In genomic region chr5:120949596-120949995, GRCh38 we compare ENCODE assay signal across 5 cellular contexts.
DNase-seq lines count a peak whose midpoint lies in the region; ATAC-seq, FAIRE-seq and TF ChIP-seq lines count a peak whose summit lies in the region.
"Not testable (repeated sequence)": the region's sequence is repeated elsewhere in the genome, so short reads cannot be mapped to it uniquely, and the experiment has no call there.

No MANE protein-coding gene starts in this region.

- TF ChIP-seq CTCF in WTC11 (IDR thresholded peaks at IDR 0.05); endodermal cell (conservative IDR thresholded peaks at IDR 0.05); HepG2 (CRISPR knock-in tag; IDR thresholded peaks at IDR 0.05): not testable (repeated sequence)

- not testable (repeated sequence) for TF ChIP-seq RAD21 in HepG2 (CRISPR knock-in tag; IDR thresholded peaks at IDR 0.05)

- H3K9ac ChIP-seq in endodermal cell (ENCODE audit: extremely low read depth, low read length, poor library complexity, severe bottlenecking); HepG2 (ENCODE audit: insufficient read depth, low read depth, low read length): not testable (repeated sequence)

- not testable (repeated sequence) for H3K27me3 Mint-ChIP-seq in WTC11 (ENCODE audit: low read depth); endodermal cell (ENCODE audit: insufficient read depth)

- not testable (repeated sequence) for FAIRE-seq in HepG2 (lab: Jason Lieb, UNC); small intestine (lab: Jason Lieb, UNC)

- ATAC-seq in WTC11 = peak; percentile 50; the same call in 1 of the 2 replicates
- not testable (repeated sequence) for ATAC-seq in HepG2

- not testable (repeated sequence) for H3K36me3 ChIP-seq in endodermal cell (ENCODE audit: control insufficient read depth, insufficient read depth, low read length); HepG2 (replicated peaks in 1 of 2; ENCODE audit: control insufficient read depth in 1 of 2, insufficient read depth in 2 of 2, low read length in 2 of 2); small intestine (ENCODE audit: control insufficient read depth in 2 of 2, insufficient read depth in 2 of 2, low read length in 2 of 2)

- H3K9me3 Mint-ChIP-seq in WTC11 (peaks cover 47% of the 10 kb centered on the region), endodermal cell (peaks cover 44% of the 10 kb centered on the region)

- H3K4me1 ChIP-seq in endodermal cell (ENCODE audit: control insufficient read depth, insufficient read depth, low read length); HepG2 (ENCODE audit: insufficient read depth, low read length); small intestine (ENCODE audit: control insufficient read depth in 2 of 2, insufficient read depth in 1 of 2, low read depth in 1 of 2, low read length in 1 of 2): not testable (repeated sequence)

- not testable (repeated sequence) for H3K4me3 ChIP-seq in endodermal cell (ENCODE audit: low read length); HepG2 (replicated peaks in 1 of 3; ENCODE audit: insufficient read depth in 1 of 3, low read depth in 2 of 3, low read length in 3 of 3); small intestine (ENCODE audit: low read depth in 1 of 2, low read length in 2 of 2)

- TF ChIP-seq POLR2A in HepG2 (IDR thresholded peaks at IDR 0.05; ENCODE audit: insufficient read depth in 1 of 2, low read depth in 2 of 2, low read length in 2 of 2) = not testable (repeated sequence)

- peaks cover 31% of the 10 kb centered on the region for H3K9me3 ChIP-seq in endodermal cell (ENCODE audit: control insufficient read depth, low read length)
- H3K9me3 ChIP-seq in HepG2 (ENCODE audit: low read length) = peaks cover 38% of the 10 kb centered on the region
- not testable (repeated sequence) for H3K9me3 ChIP-seq in small intestine (ENCODE audit: control insufficient read depth, low read depth)

- CTCF ChIA-PET in WTC11 (lab: Charles Lee); HepG2 (lab: Yijun Ruan, JAX; ENCODE audit: low intra/inter-chr PET ratio, low total read pairs): not testable (repeated sequence)

- peaks cover 13% of the 10 kb centered on the region for H3K4me1 Mint-ChIP-seq in WTC11
- H3K4me1 Mint-ChIP-seq in endodermal cell = not testable (repeated sequence)

- DNase-seq in ELF-1 (ENCODE audit: low read depth, low spot score) (peak; percentile 18), endodermal cell (peak; percentile 31), small intestine (peak; percentile 10)
- not testable (repeated sequence) for DNase-seq in WTC11 (ENCODE audit: low spot score); HepG2 (ENCODE audit: low spot score)

- in situ Hi-C loops in HepG2 (cut with HindIII; ENCODE audit: extremely low pct_ligation_motif_present, low pct_unique_long_range_greater_than_20kb) = not testable (repeated sequence)

- not testable (repeated sequence) for H4K20me1 ChIP-seq in HepG2 (ENCODE audit: insufficient read depth, low read length)

- not testable (repeated sequence) for BruUV-seq in HepG2 (replicated peaks; lab: Mats Ljungman, UMichigan)

- not testable (repeated sequence) for H3K27me3 ChIP-seq in endodermal cell (ENCODE audit: control insufficient read depth, insufficient read depth, low read length, poor library complexity, severe bottlenecking); HepG2 (ENCODE audit: control insufficient read depth in 1 of 2, insufficient read depth in 2 of 2, low read length in 2 of 2); small intestine (ENCODE audit: control insufficient read depth in 2 of 2, insufficient read depth in 2 of 2, low read length in 2 of 2)

- not testable (repeated sequence) for H3K79me2 ChIP-seq in HepG2 (ENCODE audit: insufficient read depth, low read length)

- POLR2A ChIA-PET in WTC11 (lab: Charles Lee); HepG2 (lab: Yijun Ruan, JAX): not testable (repeated sequence)

- H3K27ac ChIP-seq in endodermal cell (ENCODE audit: low read depth, low read length); HepG2 (ENCODE audit: extremely low read length, insufficient read depth, low read length); small intestine (ENCODE audit: low read depth in 1 of 2, low read length in 1 of 2): not testable (repeated sequence)

- not testable (repeated sequence) for H3K4me3 Mint-ChIP-seq in WTC11, endodermal cell

- not testable (repeated sequence) for H3K27ac Mint-ChIP-seq in WTC11, endodermal cell

- peaks cover 47% of the 10 kb centered on the region for H3K36me3 Mint-ChIP-seq in WTC11
- not testable (repeated sequence) for H3K36me3 Mint-ChIP-seq in endodermal cell (ENCODE audit: low read depth)

- 83 to 88% methylated on average over 4 of the region's 4 CpGs for WGBS in endodermal cell (ENCODE audit: insufficient coverage in 1 of 2, insufficient read length in 1 of 2), 2 experiments
- WGBS in HepG2 (ENCODE audit: low lambda C conversion rate) = no CpG with 5 or more reads among the region's 4 CpGs
- 41 to 70% (median 58%) methylated on average over 4 of the region's 4 CpGs for WGBS in small intestine, 3 donors

- not testable (repeated sequence) for H2AFZ ChIP-seq in HepG2 (ENCODE audit: low read length)

- TF ChIP-seq EP300 in HepG2 (IDR thresholded peaks at IDR 0.05; ENCODE audit: low read depth in 2 of 2, low read length in 2 of 2); HepG2 (CRISPR knock-in tag; IDR thresholded peaks at IDR 0.05; ENCODE audit: borderline replicate concordance): not testable (repeated sequence)

- H3K4me2 ChIP-seq in HepG2 (ENCODE audit: low read depth, low read length) = not testable (repeated sequence)

- intact Hi-C loops in HepG2 (cut with micrococcal nuclease; ENCODE audit: unreplicated experiment) = not testable (repeated sequence)

TF ChIP-seq in HepG2, 621 proteins besides CTCF, POLR2A, EP300 and RAD21:
- peak; percentile 94 for TF ChIP-seq CREB1 (IDR thresholded peaks at IDR 0.05)
- not testable (repeated sequence) for TF ChIP-seq CREB1 (CRISPR knock-in tag; IDR thresholded peaks at IDR 0.05)
